12 cellular contexts compared by ENCODE assay signal in genomic region chr3:106068386-106068785, GRCh38.
DNase-seq lines count a peak whose midpoint lies in the region; ATAC-seq and TF ChIP-seq lines count a peak whose summit lies in the region.
"Had no signal": no experiment of that assay in that cellular context is flagged by ENCODE, and none has a peak within 500 bp of the region (broad histone marks: within the 10 kb centered on the region; RNA-seq: fewer than 3 reads in every experiment).

No MANE protein-coding gene starts in this region.

- peak in 1 of 4 experiments; percentile 18 for ATAC-seq in T-cell (replicated peaks in 1 of 4)
- ATAC-seq in HG02938 (IDR thresholded peaks at IDR 0.05; ENCODE audit: unreplicated experiment), result no peak
- no peak for ATAC-seq in GM18858 (IDR thresholded peaks at IDR 0.05; ENCODE audit: unreplicated experiment)
- ATAC-seq: body of pancreas had no signal

- no peak for TF ChIP-seq CTCF in fibroblast of lung (conservative IDR thresholded peaks at IDR 0.05 in 1 of 2, IDR thresholded peaks at IDR 0.05 in 1 of 2; ENCODE audit: low read depth in 1 of 2, low read length in 2 of 2)

- no peak overlapping the region for H3K4me3 Mint-ChIP-seq in T-helper 2 cell treated with Interferon-gamma antibody and Interleukin-4, amounts not matched to agents 5 μg/mL and 100 μg/mL, for 36 hours
- no peak overlapping the region for H3K4me3 Mint-ChIP-seq in T-cell

- H3K4me1 Mint-ChIP-seq in T-helper 2 cell treated with Interferon-gamma antibody and Interleukin-4, amounts not matched to agents 5 μg/mL and 100 μg/mL, for 36 hours (ENCODE audit: low read depth), result peaks cover 10% of the 10 kb centered on the region
- peaks cover 5 to 9% (median 9%) of the 10 kb centered on the region in 3 donors for H3K4me1 Mint-ChIP-seq in T-cell

- H3K4me2 ChIP-seq in fibroblast of lung (ENCODE audit: extremely low read depth, insufficient read depth, low read length), result no peak overlapping the region

- no peak overlapping the region for H3K4me3 ChIP-seq in fibroblast of lung (replicated peaks in 1 of 4; ENCODE audit: control extremely low read depth in 1 of 4, insufficient read depth in 1 of 4, low read depth in 3 of 4, low read length in 4 of 4)
- H3K4me3 ChIP-seq in skeletal muscle tissue (ENCODE audit: low read length in 3 of 3), result no peak overlapping the region
- H3K4me3 ChIP-seq: body of pancreas had no signal

- H3K4me1 ChIP-seq in fibroblast of lung (ENCODE audit: control insufficient read depth, extremely low read depth, insufficient read depth, low read length) (no peaks in the 10 kb centered on the region), skeletal muscle tissue (ENCODE audit: control insufficient read depth in 3 of 3, insufficient read depth in 3 of 3, low read length in 3 of 3) (no peaks in the 10 kb centered on the region)
- H3K4me1 ChIP-seq: body of pancreas had no signal

- POLR2A ChIA-PET in T-cell (lab: Charles Lee), result interaction anchor here in 1 of 2 donors (0.5 kb wide), 1 partner anchor 169 kb away, joined by 7 read pairs; no protein-coding TSS in a partner anchor

- H3K9me3 ChIP-seq in fibroblast of lung (ENCODE audit: control insufficient read depth, insufficient read depth, low read depth, low read length) (no peaks in the 10 kb centered on the region), skeletal muscle tissue (ENCODE audit: control insufficient read depth in 3 of 3, low read length in 3 of 3) (peaks cover 0 to 2% (median 2%) of the 10 kb centered on the region in 3 donors)
- H3K9me3 ChIP-seq: body of pancreas had no signal

- peak overlapping the region; percentile 3 for H2AFZ ChIP-seq in fibroblast of lung (ENCODE audit: low read length)

- H3K79me2 ChIP-seq in fibroblast of lung (ENCODE audit: control insufficient read depth, insufficient read depth, low read length), result no peaks in the 10 kb centered on the region

- H4K20me1 ChIP-seq in fibroblast of lung (ENCODE audit: control insufficient read depth, extremely low read depth, insufficient read depth, low read length), result no peaks in the 10 kb centered on the region

- peaks cover 8% of the 10 kb centered on the region for H3K36me3 Mint-ChIP-seq in T-helper 2 cell treated with Interferon-gamma antibody and Interleukin-4, amounts not matched to agents 5 μg/mL and 100 μg/mL, for 36 hours (ENCODE audit: low read depth)
- no peaks in the 10 kb centered on the region for H3K36me3 Mint-ChIP-seq in T-cell

- H3K36me3 ChIP-seq in fibroblast of lung (ENCODE audit: control insufficient read depth, insufficient read depth, low read length), result no peaks in the 10 kb centered on the region
- no peaks in the 10 kb centered on the region for H3K36me3 ChIP-seq in skeletal muscle tissue (ENCODE audit: control insufficient read depth in 3 of 3, insufficient read depth in 3 of 3, low read length in 3 of 3)

- H3K27me3 Mint-ChIP-seq in T-helper 2 cell treated with Interferon-gamma antibody and Interleukin-4, amounts not matched to agents 5 μg/mL and 100 μg/mL, for 36 hours (ENCODE audit: low read depth), result no peaks in the 10 kb centered on the region
- H3K27me3 Mint-ChIP-seq in T-cell, result no peaks in the 10 kb centered on the region

- H3K9me3 Mint-ChIP-seq in T-helper 2 cell treated with Interferon-gamma antibody and Interleukin-4, amounts not matched to agents 5 μg/mL and 100 μg/mL, for 36 hours, result peaks cover 26% of the 10 kb centered on the region
- H3K9me3 Mint-ChIP-seq in T-cell, result peaks cover 0 to 7% (median 5%) of the 10 kb centered on the region in 3 donors

- no peak overlapping the region for H3K9ac ChIP-seq in fibroblast of lung (ENCODE audit: insufficient read depth, low read length)
- no peak overlapping the region for H3K9ac ChIP-seq in skeletal muscle tissue (ENCODE audit: low read depth in 1 of 3, low read length in 3 of 3)

- H3K27ac ChIP-seq in fibroblast of lung (ENCODE audit: insufficient read depth, low read length) (no peak overlapping the region), skeletal muscle tissue (ENCODE audit: low read depth, low read length) (peak overlapping the region; percentile 31)
- H3K27ac ChIP-seq: body of pancreas had no signal

- no peaks in the 10 kb centered on the region for H3K27me3 ChIP-seq in fibroblast of lung (ENCODE audit: control insufficient read depth, insufficient read depth, low read length)
- H3K27me3 ChIP-seq in skeletal muscle tissue (ENCODE audit: control insufficient read depth in 3 of 3, insufficient read depth in 3 of 3, low read length in 3 of 3), result no peaks in the 10 kb centered on the region
- H3K27me3 ChIP-seq: body of pancreas had no signal

- H3K27ac Mint-ChIP-seq in T-helper 2 cell treated with Interferon-gamma antibody and Interleukin-4, amounts not matched to agents 5 μg/mL and 100 μg/mL, for 36 hours, result peak overlapping the region; percentile 47
- H3K27ac Mint-ChIP-seq in T-cell, result peak overlapping the region; percentile 0 to 22

- CTCF ChIA-PET in T-cell (lab: Charles Lee), result interaction anchor here in 1 of 2 donors (0.6 kb wide), 1 partner anchor 174 kb away, joined by 3 read pairs; no protein-coding TSS in a partner anchor

- no peak for DNase-seq in T-helper 2 cell treated with Interferon-gamma antibody and Interleukin-4, amounts not matched to agents 5 μg/mL and 100 μg/mL, for 36 hours (ENCODE audit: low spot score)
- DNase-seq in T-helper 2 cell (no peak), T-cell (no peak), fibroblast of lung (ENCODE audit: low read depth in 2 of 2) (peak in 1 of 2 donors; percentile 25), DMS153 treated with DMSO at 0.1 percent for 48 hours (lab: John Stamatoyannopoulos, UW; ENCODE audit: unreplicated experiment) (no peak)
- DNase-seq: activated CD8-positive, alpha-beta memory T cell treated with anti-CD3 and anti-CD28 coated beads for 24 hours; body of pancreas; Calu3; NCI-H2107 had no signal
